ENCODE assay signal across 35 cellular contexts in genomic region chrX:140433582-140433981, GRCh38.
"Had no signal": no experiment of that assay in that cellular context is flagged by ENCODE, and none has a peak within 500 bp of the region (broad histone marks: within the 10 kb centered on the region; RNA-seq: fewer than 3 reads in every experiment).

No MANE protein-coding gene starts in this region.

- H3K27ac Mint-ChIP-seq: activated B cell treated with CpG ODN at 0.5 μM for 24 hours; activated CD4-positive, alpha-beta memory T cell treated with anti-CD3 and anti-CD28 coated beads for 36 hours; activated naive CD4-positive, alpha-beta T cell treated with anti-CD3 and anti-CD28 coated beads for 36 hours; activated naive CD4-positive, alpha-beta T cell treated with anti-CD3 and anti-CD28 coated beads, Interleukin-2, amount 50 U/mL, for 72 hours; activated T-helper 1 cell treated with anti-CD3 and anti-CD28 coated beads, Interleukin-12 subunit alpha, Interleukin-12 subunit beta, Interleukin-2, Interleukin-4 antibody, amounts not matched to agents 30 ng/mL and 10 ng/mL and 1 ng/mL, durations not matched to agents 14 hours and 24 hours and 36 hours had no signal

- H3K4me1 Mint-ChIP-seq: activated B cell treated with CpG ODN at 0.5 μM for 24 hours had no signal

- H3K27me3 Mint-ChIP-seq: activated B cell treated with CpG ODN at 0.5 μM for 24 hours had no signal

- H3K4me3 Mint-ChIP-seq: activated B cell treated with CpG ODN at 0.5 μM for 24 hours; activated CD4-positive, alpha-beta memory T cell treated with anti-CD3 and anti-CD28 coated beads for 36 hours; activated naive CD4-positive, alpha-beta T cell treated with anti-CD3 and anti-CD28 coated beads for 36 hours; activated T-cell treated with anti-CD3 and anti-CD28 coated beads, Interleukin-2, amount 50 U/mL, for 4 hours; activated T-helper 1 cell treated with anti-CD3 and anti-CD28 coated beads, Interleukin-12 subunit alpha, Interleukin-12 subunit beta, Interleukin-2, Interleukin-4 antibody, amounts not matched to agents 30 ng/mL and 10 ng/mL and 1 ng/mL, durations not matched to agents 14 hours and 24 hours and 36 hours had no signal

- H3K27ac ChIP-seq: adrenal gland, brain microvascular endothelial cell, cardiac muscle cell, Peyer's patch, VCaP had no signal

- H3K9me3 ChIP-seq: adrenal gland, Peyer's patch had no signal

- ATAC-seq: activated naive CD4-positive, alpha-beta T cell treated with anti-CD3 and anti-CD28 coated beads, Interleukin-2, amount 50 U/mL, for 72 hours; activated T-cell treated with anti-CD3 and anti-CD28 coated beads, Interleukin-2, amount 50 U/mL, for 4 hours; K562; PC-3 had no signal

- H3K9me3 Mint-ChIP-seq: activated B cell treated with CpG ODN at 0.5 μM for 24 hours; activated CD4-positive, alpha-beta memory T cell treated with anti-CD3 and anti-CD28 coated beads for 36 hours; activated naive CD4-positive, alpha-beta T cell treated with anti-CD3 and anti-CD28 coated beads for 36 hours; activated naive CD4-positive, alpha-beta T cell treated with anti-CD3 and anti-CD28 coated beads, Interleukin-2, amount 50 U/mL, for 72 hours; activated T-cell treated with anti-CD3 and anti-CD28 coated beads, Interleukin-2, amount 50 U/mL, for 4 hours; activated T-helper 1 cell treated with anti-CD3 and anti-CD28 coated beads, Interleukin-12 subunit alpha, Interleukin-12 subunit beta, Interleukin-2, Interleukin-4 antibody, amounts not matched to agents 30 ng/mL and 10 ng/mL and 1 ng/mL, durations not matched to agents 14 hours and 24 hours and 36 hours had no signal

- H3K27me3 ChIP-seq: brain microvascular endothelial cell, Peyer's patch had no signal

- H3K36me3 ChIP-seq: adrenal gland, brain microvascular endothelial cell, cardiac muscle cell, Peyer's patch had no signal

- H3K4me3 ChIP-seq: adrenal gland, cardiac muscle cell, K562, Peyer's patch had no signal

- H3K4me1 ChIP-seq: adrenal gland, Peyer's patch had no signal

- H3K36me3 Mint-ChIP-seq: activated CD4-positive, alpha-beta memory T cell treated with anti-CD3 and anti-CD28 coated beads for 36 hours; activated naive CD4-positive, alpha-beta T cell treated with anti-CD3 and anti-CD28 coated beads, Interleukin-2, amount 50 U/mL, for 72 hours had no signal

- DNase-seq: activated B cell treated with CpG ODN at 0.5 μM for 24 hours; activated CD4-positive, alpha-beta memory T cell treated with anti-CD3 and anti-CD28 coated beads for 36 hours; activated CD4-positive, alpha-beta T cell treated with anti-CD3 and anti-CD28 coated beads for 4 hours; activated CD4-positive, alpha-beta T cell treated with anti-CD3 and anti-CD28 coated beads, Interleukin-2, amount 50 U/mL, for 1 hour; activated CD4-positive, CD25-positive, alpha-beta regulatory T cell treated with anti-CD3 and anti-CD28 coated beads, Interleukin-2, amount 50 U/mL, for 72 hours; activated CD8-positive, alpha-beta memory T cell treated with anti-CD3 and anti-CD28 coated beads, Interleukin-2, amount 50 U/mL, for 4 hours; activated gamma-delta T cell treated with Interleukin-2 at 50 U/mL for 16 hours; activated naive CD4-positive, alpha-beta T cell treated with anti-CD3 and anti-CD28 coated beads for 36 hours; activated T-cell treated with anti-CD3 and anti-CD28 coated beads for 4 hours; activated T-cell treated with anti-CD3 and anti-CD28 coated beads, Interleukin-2, amount 50 U/mL, for 4 hours; adrenal gland; brain microvascular endothelial cell; MV-4-11; NCI-H1092; NCI-H1436 treated with DMSO at 0.1 percent for 48 hours; NCI-H187; NCI-H2029 treated with DMSO at 0.1 percent for 48 hours; NCI-H2107; NCI-H2171; NCI-H510A; NCI-H526; NCI-H748 treated with DMSO at 0.1 percent for 48 hours; NK-92 treated with Interleukin-12 subunit alpha and Interleukin-12 subunit beta, amount 100 ng/mL, for 24 hours; PC-3; Peyer's patch; RPMI8226; SW 1271; T-helper 1 cell; T-helper 2 cell; T-helper 9 cell had no signal
